8 cellular contexts compared by ENCODE assay signal in genomic region chr20:13800728-13801134, GRCh38. TPM values are rescaled to one million over a fixed set of nuclear protein-coding genes. Genes with fewer than 3 reads are reported as not detected.
DNase-seq lines count a peak whose midpoint lies in the region; ATAC-seq and TF ChIP-seq lines count a peak whose summit lies in the region.

No MANE protein-coding gene starts in this region.

- BruUV-seq in HCT116 (replicated peaks; lab: Mats Ljungman, UMichigan), result no TSS peak

- ATAC-seq in HCT116 (peak; percentile 72), GM18907 (IDR thresholded peaks at IDR 0.05; ENCODE audit: unreplicated experiment) (no peak), GM21717 (IDR thresholded peaks at IDR 0.05; ENCODE audit: unreplicated experiment) (no peak)

- H3K4me3 ChIP-seq in HCT116 (replicated peaks in 1 of 2; ENCODE audit: low read depth in 1 of 2, low read length in 2 of 2) (no peak overlapping the region), Peyer's patch (no peak overlapping the region), fibroblast of villous mesenchyme (ENCODE audit: low read depth, low read length) (no peak overlapping the region)

- no peaks in the 10 kb centered on the region for H3K9me3 ChIP-seq in HCT116 (ENCODE audit: control insufficient read depth in 1 of 2, insufficient read depth in 1 of 2, low read depth in 1 of 2, low read length in 2 of 2)
- no peaks in the 10 kb centered on the region for H3K9me3 ChIP-seq in Peyer's patch

- H3K9ac ChIP-seq in HCT116 (ENCODE audit: low read length), result no peak overlapping the region

- H3K4me3 Mint-ChIP-seq in nephron progenitor cell, result no peak overlapping the region

- H3K36me3 Mint-ChIP-seq in nephron progenitor cell (ENCODE audit: low read depth), result peaks cover 72% of the 10 kb centered on the region

- H3K27ac ChIP-seq in HCT116 (ENCODE audit: low read depth, low read length) (peak overlapping the region; percentile 16; the same call in 1 of the 2 replicates), Peyer's patch (no peak overlapping the region)

- H3K9me2 ChIP-seq in HCT116 (ENCODE audit: insufficient read depth), result no peaks in the 10 kb centered on the region

- TF ChIP-seq CTCF in HCT116 (IDR thresholded peaks at IDR 0.05 in 2 of 3, conservative IDR thresholded peaks at IDR 0.05 in 1 of 3; ENCODE audit: borderline replicate concordance in 1 of 3, insufficient read depth in 1 of 3, low read depth in 2 of 3, low read length in 2 of 3) (no peak), Peyer's patch (IDR thresholded peaks at IDR 0.05) (no peak), fibroblast of villous mesenchyme (IDR thresholded peaks at IDR 0.05; ENCODE audit: insufficient read depth, low read depth, low read length) (no peak), nephron progenitor cell (IDR thresholded peaks at IDR 0.05) (no peak)

- POLR2A ChIA-PET in HCT116 (lab: Charles Lee), result no interaction called here

- H2AFZ ChIP-seq in HCT116 (ENCODE audit: low read depth, low read length, poor library complexity, severe bottlenecking), result no peak overlapping the region

- peaks cover 5% of the 10 kb centered on the region; the same call in 1 of the 2 replicates for H3K79me2 ChIP-seq in HCT116 (ENCODE audit: insufficient read depth, low read length)

- no peak overlapping the region for H3K4me2 ChIP-seq in HCT116 (ENCODE audit: low read length)

- peaks cover 12% of the 10 kb centered on the region for H3K4me1 Mint-ChIP-seq in nephron progenitor cell

- no peak for TF ChIP-seq RAD21 in HCT116 (IDR thresholded peaks at IDR 0.05; ENCODE audit: low read depth)

- no peaks in the 10 kb centered on the region for H3K27me3 ChIP-seq in HCT116 (ENCODE audit: insufficient read depth, low read length)
- no peaks in the 10 kb centered on the region for H3K27me3 ChIP-seq in Peyer's patch

- intact Hi-C loops in HCT116 (cut with micrococcal nuclease), result no loop called here

- DNase-seq in HCT116 (ENCODE audit: low read depth, low spot score) (no peak), Peyer's patch (peak; percentile 26 to 64 (median 49)), fibroblast of villous mesenchyme (ENCODE audit: low read depth) (peak; percentile 92), renal cortical epithelial cell (ENCODE audit: low read depth) (peak; percentile 81), nephron progenitor cell (no peak)
- DNase-seq in activated CD4-positive, alpha-beta T cell treated with anti-CD3 and anti-CD28 coated beads for 48 hours, result no peak

- CTCF ChIA-PET in HCT116 (lab: Charles Lee), result interaction anchor here (0.7 to 1.1 kb wide), 2 partner anchors 13 to 18 kb away, joined by 3 read pairs; no protein-coding TSS in a partner anchor

- RAD21 ChIA-PET in HCT116 (lab: Charles Lee; ENCODE audit: low non-redundant PET in 1 of 2, low total read pairs in 2 of 2, uncharacterized antibody in 2 of 2, unreplicated experiment in 2 of 2), result no interaction called here

- TF ChIP-seq POLR2A in HCT116 (IDR thresholded peaks at IDR 0.05; ENCODE audit: borderline replicate concordance, extremely low read depth, insufficient read depth, insufficient read length), result no peak
- no peak for TF ChIP-seq POLR2A in Peyer's patch (IDR thresholded peaks at IDR 0.05)

- no peaks in the 10 kb centered on the region for H3K9me3 Mint-ChIP-seq in nephron progenitor cell

- H3K27me3 Mint-ChIP-seq in nephron progenitor cell (ENCODE audit: low read depth, poor library complexity), result no peaks in the 10 kb centered on the region

- H3K27ac Mint-ChIP-seq in nephron progenitor cell, result no peak overlapping the region

- H3K36me3 ChIP-seq in HCT116 (ENCODE audit: control insufficient read depth in 1 of 2, insufficient read depth in 2 of 2, low read length in 2 of 2), result peaks cover 53 to 59% of the 10 kb centered on the region in 2 experiments
- H3K36me3 ChIP-seq in Peyer's patch, result peaks cover 0 to 73% (median 0%) of the 10 kb centered on the region in 3 donors

- H3K4me1 ChIP-seq in HCT116 (ENCODE audit: control insufficient read depth in 1 of 2, insufficient read depth in 2 of 2, low read length in 2 of 2) (0 out of 4 replicates have a peak, but pooled peaks cover 0 to 4% of the 10 kb centered on the region in 2 experiments), Peyer's patch (no peaks in the 10 kb centered on the region)

- H4K20me1 ChIP-seq in HCT116 (ENCODE audit: insufficient read depth), result peaks cover 6% of the 10 kb centered on the region; the same call in 1 of the 2 replicates

TF ChIP-seq in HCT116, 20 proteins besides CTCF, POLR2A, EP300 and RAD21:
- no peak for TF ChIP-seq EGR1 (IDR thresholded peaks at IDR 0.05; ENCODE audit: low read depth)
- TF ChIP-seq FOSL1 (IDR thresholded peaks at IDR 0.05; ENCODE audit: low read depth), result no peak
- TF ChIP-seq SRF (IDR thresholded peaks at IDR 0.05; ENCODE audit: low read depth), result no peak
- TF ChIP-seq YY1 (IDR thresholded peaks at IDR 0.05; ENCODE audit: extremely low read depth, insufficient replicate concordance, low read depth, low read length), result no peak
- no peak for TF ChIP-seq MAX (IDR thresholded peaks at IDR 0.05)
- no peak for TF ChIP-seq ZNF274 (IDR thresholded peaks at IDR 0.05; ENCODE audit: low read depth, low read length)
- no peak for TF ChIP-seq SP1 (IDR thresholded peaks at IDR 0.05; ENCODE audit: low read depth)
- TF ChIP-seq EZH2 (IDR thresholded peaks at IDR 0.05), result no peak

RNA-seq across cellular contexts. Expression of gene NDUFAF5, which starts 15.9 kb away (rescaled TPM):
- total RNA-seq in HCT116 (2021; ENCODE audit: unreplicated experiment), result 30.8 TPM
- 12.1 and 13.7 TPM in 2 replicates for polyA plus RNA-seq in HCT116 (2012)
- total RNA-seq in Peyer's patch, result 10 to 100 TPM; 15.4 to 25.4 (median 23.0) TPM
- total RNA-seq in fibroblast of villous mesenchyme, result 16.0 and 22.9 TPM in 2 replicates
- total RNA-seq in renal cortical epithelial cell, result 15.6 and 20.0 TPM in 2 replicates

RNA-seq across cellular contexts. Expression of gene ESF1, which starts 16.0 kb away (rescaled TPM):
- total RNA-seq in HCT116 (2021; ENCODE audit: unreplicated experiment), result 25.4 TPM
- 8.4 and 13.4 TPM in 2 replicates for polyA plus RNA-seq in HCT116 (2012)
- 10 to 100 TPM in 2 of 4 donors, 1 to 10 TPM in 2; 7.9 to 26.4 (median 9.6) TPM for total RNA-seq in Peyer's patch
- total RNA-seq in fibroblast of villous mesenchyme, result 7.4 and 13.8 TPM in 2 replicates
- 6.6 and 18.3 TPM in 2 replicates for total RNA-seq in renal cortical epithelial cell

Comparison
In these comparisons a context has a peak if more than half of its experiments do, and no peak if none do; other contexts are left out.
1. DNase-seq: peak in Peyer's patch (3 of 3), fibroblast of villous mesenchyme (single experiment) and renal cortical epithelial cell (single experiment); none in HCT116 (single experiment), nephron progenitor cell (single experiment) and activated CD4-positive, alpha-beta T cell treated with anti-CD3 and anti-CD28 coated beads for 48 hours (single experiment).